Comparison of ENCODE assay signal across 29 cellular contexts in genomic region chr2:172580544-172580943, GRCh38.
"Had no signal": no experiment of that assay in that cellular context is flagged by ENCODE, and none has a peak within 500 bp of the region (broad histone marks: within the 10 kb centered on the region; RNA-seq: fewer than 3 reads in every experiment).

No MANE protein-coding gene starts in this region.

- H3K4me3 ChIP-seq: Peyer's patch, SJSA1 had no signal

- DNase-seq: Karpas-422, NCI-H1048, NCI-H1092 treated with DMSO at 0.1 percent for 48 hours, NCI-H1105 treated with DMSO at 0.1 percent for 48 hours, NCI-H1417, NCI-H1436, NCI-H146, NCI-H1694, NCI-H187, NCI-H1930, NCI-H2029 treated with DMSO at 0.1 percent for 48 hours, NCI-H226, NCI-H446 treated with DMSO at 0.1 percent for 48 hours, NCI-H510A, NCI-H524, NCI-H526, NCI-H69, NCI-H748 treated with DMSO at 0.1 percent for 48 hours, NCI-H82, OCI-M1, PC-3, Peyer's patch, Right ventricle myocardium superior, RPMI8226, SHP77 treated with DMSO at 0.1 percent for 48 hours, SW 1271, T-helper 1 cell had no signal

- H3K27me3 ChIP-seq: Peyer's patch, SJSA1 had no signal

- H3K9ac ChIP-seq: KMS-11 had no signal

- ATAC-seq: PC-3 had no signal

- H3K27ac ChIP-seq: KMS-11, Peyer's patch, SJSA1 had no signal

- H3K4me1 ChIP-seq: Peyer's patch, SJSA1 had no signal
